Comparison of ENCODE assay signal across 1 cellular context in genomic region chr16:26963109-26963508, GRCh38.
TF ChIP-seq lines count a peak whose summit lies in the region.

No MANE protein-coding gene starts in this region.

TF ChIP-seq in GM23338, 12 proteins besides CTCF, POLR2A, EP300 and RAD21 (continued from another document):
- no peak for TF ChIP-seq ZNF462 (CRISPR knock-in tag; IDR thresholded peaks at IDR 0.05)
- TF ChIP-seq CREB1 (CRISPR knock-in tag; IDR thresholded peaks at IDR 0.05; ENCODE audit: low read depth): no peak
- no peak for TF ChIP-seq EZH2 (IDR thresholded peaks at IDR 0.05; ENCODE audit: low read depth, unreplicated experiment)
- no peak for TF ChIP-seq ZNF114 (CRISPR knock-in tag; IDR thresholded peaks at IDR 0.05)
- TF ChIP-seq ZNF331 (CRISPR knock-in tag; IDR thresholded peaks at IDR 0.05; ENCODE audit: low read depth): no peak
- no peak for TF ChIP-seq NANOG (IDR thresholded peaks at IDR 0.05; ENCODE audit: borderline replicate concordance)
- TF ChIP-seq REST (IDR thresholded peaks at IDR 0.05; ENCODE audit: unreplicated experiment): no peak
